35 cellular contexts compared by ENCODE assay signal in genomic region chr1:50847303-50847702, GRCh38.
DNase-seq lines count a peak whose midpoint lies in the region; ATAC-seq, FAIRE-seq and TF ChIP-seq lines count a peak whose summit lies in the region.
"Had no signal": no experiment of that assay in that cellular context is flagged by ENCODE, and none has a peak within 500 bp of the region (broad histone marks: within the 10 kb centered on the region; RNA-seq: fewer than 3 reads in every experiment).

No MANE protein-coding gene starts in this region.

- H3K9me3 Mint-ChIP-seq in activated T-helper 17 cell treated with anti-CD3 and anti-CD28 coated beads, Interleukin-2, amount 50 U/mL, for 72 hours: no peaks in the 10 kb centered on the region

- H3K4me2 ChIP-seq in SK-N-SH (no peak overlapping the region), K562 (ENCODE audit: insufficient read depth, low read length) (no peak overlapping the region)
- H3K4me2 ChIP-seq: A549; BLaER1; BLaER1 treated with 17β-estradiol and CSF1 and Interleukin-3, amounts not matched to agents 10 nM and 100 nM had no signal

- H3K79me2 ChIP-seq in SK-N-SH (ENCODE audit: insufficient read depth) (peaks cover 25% of the 10 kb centered on the region; the same call in 1 of the 2 replicates), K562 (ENCODE audit: control insufficient read depth, insufficient read depth, low read length) (peaks cover 77% of the 10 kb centered on the region)

- no peaks in the 10 kb centered on the region; the same call in 1 of the 2 replicates for H4K20me1 ChIP-seq in SK-N-SH (ENCODE audit: insufficient read depth)
- H4K20me1 ChIP-seq in K562 (replicated peaks; ENCODE audit: control insufficient read depth, insufficient read depth, low read length): no peaks in the 10 kb centered on the region

- H2AFZ ChIP-seq in SK-N-SH (ENCODE audit: low read depth) (no peak overlapping the region), K562 (ENCODE audit: low read depth, low read length) (no peak overlapping the region)

- H3F3A ChIP-seq in SK-N-SH (replicated peaks; ENCODE audit: insufficient read depth): no peaks in the 10 kb centered on the region

- TF ChIP-seq POLR2A in K562 (conservative IDR thresholded peaks at IDR 0.05): no peak

- peaks cover 10% of the 10 kb centered on the region for H3K36me3 Mint-ChIP-seq in activated T-helper 17 cell treated with anti-CD3 and anti-CD28 coated beads, Interleukin-2, amount 50 U/mL, for 72 hours (ENCODE audit: low read depth)

- H3K36me3 ChIP-seq in SK-N-SH (replicated peaks in 1 of 2; ENCODE audit: control insufficient read depth in 1 of 2, insufficient read depth in 2 of 2, low read length in 1 of 2): peaks cover 2 to 28% of the 10 kb centered on the region in 2 experiments
- H3K36me3 ChIP-seq in K562 (ENCODE audit: control insufficient read depth, insufficient read depth, low read length): no peaks in the 10 kb centered on the region; the same call in 2 of the 3 replicates
- H3K36me3 ChIP-seq: BE2C had no signal

- peaks cover 8% of the 10 kb centered on the region; the same call in 1 of the 2 replicates for H3K9me3 ChIP-seq in SK-N-SH
- no peaks in the 10 kb centered on the region for H3K9me3 ChIP-seq in K562 (replicated peaks; ENCODE audit: control insufficient read depth, insufficient read depth, low read depth, low read length)
- H3K9me3 ChIP-seq: A549, BE2C, Caco-2 had no signal

- CTCF ChIA-PET in SK-N-SH (lab: Yijun Ruan, JAX): interaction anchor here (1.2 kb wide), 1 partner anchor 9 kb away, joined by 4 read pairs; no protein-coding TSS in a partner anchor
- CTCF ChIA-PET in K562 (lab: Yijun Ruan, JAX; ENCODE audit: low intra/inter-chr PET ratio): no interaction called here

- in situ Hi-C loops in K562 (cut with MboI): no loop called here

- intact Hi-C loops in K562 (cut with micrococcal nuclease): no loop called here

- FAIRE-seq in K562 (lab: Jason Lieb, UNC): peak; percentile 65
- FAIRE-seq: A549 had no signal

- H3K4me3 ChIP-seq in SK-N-SH (ENCODE audit: low read depth in 2 of 2, low read length in 1 of 2): no peak overlapping the region
- no peak overlapping the region for H3K4me3 ChIP-seq in K562
- H3K4me3 ChIP-seq: A549; BLaER1; BLaER1 treated with 17β-estradiol and CSF1 and Interleukin-3, amounts not matched to agents 10 nM and 100 nM had no signal

- H3K9ac ChIP-seq in SK-N-SH (no peak overlapping the region), K562 (ENCODE audit: insufficient read depth in 1 of 2, low read depth in 2 of 2, low read length in 2 of 2) (no peak overlapping the region)
- H3K9ac ChIP-seq: BLaER1; BLaER1 treated with 17β-estradiol and CSF1 and Interleukin-3, amounts not matched to agents 10 nM and 100 nM had no signal

- H3K27ac ChIP-seq in SK-N-SH (ENCODE audit: low read depth in 2 of 2, low read length in 1 of 2) (no peak overlapping the region), K562 (ENCODE audit: extremely low read depth, low read depth, low read length) (no peak overlapping the region)
- H3K27ac ChIP-seq: 22Rv1; A549; BLaER1; BLaER1 treated with 17β-estradiol and CSF1 and Interleukin-3, amounts not matched to agents 10 nM and 100 nM; C4-2B had no signal

- H3K4me1 Mint-ChIP-seq in activated T-helper 17 cell treated with anti-CD3 and anti-CD28 coated beads, Interleukin-2, amount 50 U/mL, for 72 hours: peaks cover 20% of the 10 kb centered on the region

- no peak for ATAC-seq in SK-N-SH treated with all-trans-retinoic acid at 6 μM for 48 hours
- peak; percentile 21 for ATAC-seq in activated T-helper 17 cell treated with anti-CD3 and anti-CD28 coated beads, Interleukin-2, amount 50 U/mL, for 72 hours (replicated peaks)
- ATAC-seq in K562: no peak
- ATAC-seq: A549; CD8-positive, alpha-beta T cell had no signal

- no TSS peak for BruUV-seq in K562 (replicated peaks; lab: Mats Ljungman, UMichigan)

- POLR2A ChIA-PET in SK-N-SH (lab: Yijun Ruan, JAX) (no interaction called here), K562 (lab: Yijun Ruan, JAX) (interaction anchor here (0.7 kb wide), 1 partner anchor 23 kb away, joined by 3 read pairs; no protein-coding TSS in a partner anchor)

- no peaks in the 10 kb centered on the region for H3K4me1 ChIP-seq in SK-N-SH (ENCODE audit: control insufficient read depth in 1 of 2, insufficient read depth in 2 of 2, low read depth in 1 of 2, low read length in 1 of 2)
- peaks cover 0 to 3% of the 10 kb centered on the region in 2 experiments; a peak in 2 of 5 replicates for H3K4me1 ChIP-seq in K562 (replicated peaks in 1 of 2; ENCODE audit: control insufficient read depth in 2 of 2, insufficient read depth in 2 of 2, low read length in 2 of 2)
- H3K4me1 ChIP-seq: A549, BE2C, BLaER1, Caco-2 had no signal

- no peaks in the 10 kb centered on the region for H3K27me3 Mint-ChIP-seq in activated T-helper 17 cell treated with anti-CD3 and anti-CD28 coated beads, Interleukin-2, amount 50 U/mL, for 72 hours
- H3K27me3 Mint-ChIP-seq: B cell; CD4-positive, alpha-beta memory T cell; CD4-positive, alpha-beta T cell; CD4-positive, CD25-positive, alpha-beta regulatory T cell; CD8-positive, alpha-beta memory T cell had no signal

- no peak overlapping the region for H3K27ac Mint-ChIP-seq in activated T-helper 17 cell treated with anti-CD3 and anti-CD28 coated beads, Interleukin-2, amount 50 U/mL, for 72 hours
- H3K27ac Mint-ChIP-seq: B cell; CD4-positive, alpha-beta memory T cell; CD4-positive, alpha-beta T cell; CD4-positive, CD25-positive, alpha-beta regulatory T cell; CD8-positive, alpha-beta memory T cell; CD8-positive, alpha-beta T cell had no signal

- TF ChIP-seq RAD21 in SK-N-SH (IDR thresholded peaks at IDR 0.05; ENCODE audit: low read length): no peak
- TF ChIP-seq RAD21 in K562 (CRISPR knock-in tag; conservative IDR thresholded peaks at IDR 0.05 in 1 of 2, IDR thresholded peaks at IDR 0.05 in 1 of 2): no peak

- no peak overlapping the region for H3K4me3 Mint-ChIP-seq in activated T-helper 17 cell treated with anti-CD3 and anti-CD28 coated beads, Interleukin-2, amount 50 U/mL, for 72 hours
- H3K4me3 Mint-ChIP-seq: B cell; CD14-positive monocyte; CD4-positive, alpha-beta memory T cell; CD4-positive, alpha-beta T cell; CD4-positive, CD25-positive, alpha-beta regulatory T cell; CD8-positive, alpha-beta memory T cell; CD8-positive, alpha-beta T cell had no signal

- TF ChIP-seq EP300 in SK-N-SH (IDR thresholded peaks at IDR 0.05; ENCODE audit: borderline replicate concordance in 1 of 2, low read depth in 1 of 2, low read length in 1 of 2) (no peak), K562 (IDR thresholded peaks at IDR 0.05; ENCODE audit: low read length) (no peak)

- H3K27me3 ChIP-seq in SK-N-SH (ENCODE audit: insufficient read depth) (no peaks in the 10 kb centered on the region), K562 (ENCODE audit: control insufficient read depth in 2 of 2, insufficient read depth in 2 of 2, low read length in 2 of 2) (no peaks in the 10 kb centered on the region)
- H3K27me3 ChIP-seq: BE2C; BLaER1; BLaER1 treated with 17β-estradiol and CSF1 and Interleukin-3, amounts not matched to agents 10 nM and 100 nM had no signal

- no peak for TF ChIP-seq CTCF in SK-N-SH (IDR thresholded peaks at IDR 0.05)
- TF ChIP-seq CTCF in K562 (IDR thresholded peaks at IDR 0.05 in 2 of 3, conservative IDR thresholded peaks at IDR 0.05 in 1 of 3; ENCODE audit: insufficient read depth in 2 of 3, low read depth in 1 of 3, low read length in 3 of 3): no peak

- H3K9me1 ChIP-seq in K562 (ENCODE audit: control insufficient read depth, insufficient read depth, low read length): no peaks in the 10 kb centered on the region

- DNase-seq in NCI-H2171 treated with DMSO at 0.1 percent for 48 hours (lab: John Stamatoyannopoulos, UW) (peak; percentile 18), NCI-H2171 (lab: John Stamatoyannopoulos, UW) (no peak), SK-N-SH (no peak), K562 (ENCODE audit: extremely low read depth in 1 of 4, low spot score in 3 of 4) (no peak), NCI-H1694 (lab: John Stamatoyannopoulos, UW) (no peak), iPS-NIHi11 (ENCODE audit: low spot score) (no peak)
- DNase-seq: 8988T; ACHN; AML-193; BE2C; C1 segment of cervical spinal cord; Caco-2; Calu3; CD4-positive, alpha-beta memory T cell; CD4-positive, alpha-beta T cell; CD4-positive, CD25-positive, alpha-beta regulatory T cell; CD8-positive, alpha-beta memory T cell; CD8-positive, alpha-beta T cell; COR-L47; DMS 273 treated with DMSO at 0.1 percent for 48 hours; DMS153; DMS53; DMS79; DMS79 treated with DMSO at 0.1 percent for 48 hours; DND-41; EL had no signal

- H3K9me2 ChIP-seq in SK-N-SH: no peaks in the 10 kb centered on the region

TF ChIP-seq in SK-N-SH treated with all-trans-retinoic acid at 6 μM for 48 hours, 23 proteins besides CTCF, POLR2A, EP300 and RAD21 (continues in another document):
- TF ChIP-seq ZFP30 (CRISPR knock-in tag; IDR thresholded peaks at IDR 0.05): peak; percentile 86

TF ChIP-seq in SK-N-SH, 30 proteins besides CTCF, POLR2A, EP300 and RAD21:
- no peak for TF ChIP-seq NFIC (IDR thresholded peaks at IDR 0.05; ENCODE audit: borderline replicate concordance)
- no peak for TF ChIP-seq FOXM1 (IDR thresholded peaks at IDR 0.05; ENCODE audit: low read depth)
- no peak for TF ChIP-seq CHD2 (IDR thresholded peaks at IDR 0.05; ENCODE audit: low read length, partially characterized antibody)

TF ChIP-seq in K562, 482 proteins besides CTCF, POLR2A, EP300 and RAD21 (continues in another document):
- TF ChIP-seq EP400 (IDR thresholded peaks at IDR 0.05) (no peak), ZNF316 (IDR thresholded peaks at IDR 0.05) (peak; percentile 20; the same call in 1 of the 2 replicates), BRF1 (IDR thresholded peaks at IDR 0.05; ENCODE audit: borderline replicate concordance, extremely low read depth, insufficient read length) (no peak), CBX3 (IDR thresholded peaks at IDR 0.05; ENCODE audit: borderline replicate concordance in 1 of 2, low read length in 2 of 2) (peak in 1 of 2 experiments; percentile 46; a peak in 1 of 3 replicates), ZNF740 (CRISPR knock-in tag; IDR thresholded peaks at IDR 0.05) (no peak), ZNF740 (tag; IDR thresholded peaks at IDR 0.05) (no peak), MAFK (IDR thresholded peaks at IDR 0.05; ENCODE audit: low read length) (no peak)
